Comparison of ENCODE assay signal across 24 cellular contexts in the genomic region with DNA sequence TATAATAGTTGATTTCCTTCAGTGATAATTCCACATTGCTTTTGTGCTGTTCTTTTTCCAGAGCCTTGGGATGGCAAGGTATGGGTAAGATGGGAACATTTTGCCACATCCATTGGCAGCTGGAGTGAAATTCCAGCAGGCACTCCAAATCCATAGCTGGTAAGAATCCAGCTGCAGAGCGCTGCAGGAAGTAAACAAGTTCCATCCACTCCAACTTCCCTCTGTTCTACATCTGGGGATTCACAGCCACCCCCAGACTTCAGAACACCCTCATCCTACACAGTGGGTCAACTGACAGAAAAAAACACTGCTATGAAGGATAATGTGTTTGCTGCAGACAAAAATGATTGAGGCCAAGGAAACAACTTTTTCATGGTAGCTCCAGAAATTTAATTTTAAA.
"Had no signal": no experiment of that assay in that cellular context is flagged by ENCODE, and none has a peak within 500 bp of the region (broad histone marks: within the 10 kb centered on the region; RNA-seq: fewer than 3 reads in every experiment).

No MANE protein-coding gene starts in this region.

- H3K9me3 Mint-ChIP-seq: memory B cell had no signal

- H3K4me1 Mint-ChIP-seq: memory B cell; natural killer cell; stimulated activated naive CD8-positive, alpha-beta T cell treated with anti-CD3 and anti-CD28 coated beads, Interleukin-15, amount 100 ng/mL, for 72 hours had no signal

- H3K4me3 Mint-ChIP-seq: effector memory CD8-positive, alpha-beta T cell; memory B cell; natural killer cell; stimulated activated naive CD8-positive, alpha-beta T cell treated with anti-CD3 and anti-CD28 coated beads, Interleukin-15, amount 100 ng/mL, for 72 hours had no signal

- H3K36me3 Mint-ChIP-seq: memory B cell, natural killer cell had no signal

- H3K27ac Mint-ChIP-seq: effector memory CD8-positive, alpha-beta T cell; memory B cell; natural killer cell; stimulated activated naive CD8-positive, alpha-beta T cell treated with anti-CD3 and anti-CD28 coated beads, Interleukin-15, amount 100 ng/mL, for 72 hours had no signal

- H3K27me3 ChIP-seq: left lung, ovary, sigmoid colon, suprapubic skin, transverse colon, upper lobe of right lung had no signal

- DNase-seq: caudate nucleus; cerebellar nuclear complex; cortex of kidney; effector memory CD8-positive, alpha-beta T cell; erythroblast; esophagus squamous epithelium; kidney; left lung; lower lobe of right lung; natural killer cell; occipital lobe; ovary; retina; sigmoid colon; stimulated activated CD4-positive, alpha-beta T cell treated with anti-CD3 and anti-CD28 coated beads, Interleukin-15, amount 100 ng/mL, for 24 hours; stimulated activated CD4-positive, alpha-beta T cell treated with anti-CD3 and anti-CD28 coated beads, Interleukin-4, amount 100 ng/mL, for 1 hour; stimulated activated CD8-positive, alpha-beta memory T cell treated with anti-CD3 and anti-CD28 coated beads, Interleukin-4, amount 100 ng/mL, for 48 hours; stimulated activated naive CD4-positive, alpha-beta T cell; stimulated activated naive CD8-positive, alpha-beta T cell treated with anti-CD3 and anti-CD28 coated beads, Interleukin-15, amount 100 ng/mL, for 72 hours; transverse colon; upper lobe of right lung had no signal

- H3K36me3 ChIP-seq: esophagus squamous epithelium, left lung, lower lobe of right lung, ovary, sigmoid colon, suprapubic skin, transverse colon, upper lobe of right lung had no signal

- H3K4me1 ChIP-seq: lower lobe of right lung, transverse colon had no signal

- H3K4me3 ChIP-seq: esophagus squamous epithelium, left lung, lower lobe of right lung, ovary, sigmoid colon, skin epidermis, suprapubic skin, transverse colon, upper lobe of right lung had no signal

- ATAC-seq: effector memory CD8-positive, alpha-beta T cell; left lung; lower lobe of right lung; natural killer cell; stimulated activated naive CD8-positive, alpha-beta T cell treated with anti-CD3 and anti-CD28 coated beads, Interleukin-15, amount 100 ng/mL, for 72 hours; upper lobe of right lung had no signal

- H3K9me3 ChIP-seq: esophagus squamous epithelium, left lung, lower lobe of right lung, ovary, sigmoid colon, suprapubic skin, transverse colon, upper lobe of right lung had no signal

- H3K27ac ChIP-seq: esophagus squamous epithelium, left lung, lower lobe of right lung, ovary, sigmoid colon, skin epidermis, suprapubic skin, transverse colon, upper lobe of right lung had no signal
